Comparison of ENCODE assay signal across 8 cellular contexts in genomic region chr22:44172370-44173108, GRCh38. TPM values are rescaled to one million over a fixed set of nuclear protein-coding genes. Genes with fewer than 3 reads are reported as not detected.
DNase-seq lines count a peak whose midpoint lies in the region; ATAC-seq and TF ChIP-seq lines count a peak whose summit lies in the region.

No MANE protein-coding gene starts in this region.

- H3K4me1 ChIP-seq in IMR-90 (ENCODE audit: control insufficient read depth, insufficient read depth, low read length) = no peaks in the 10 kb centered on the region
- H3K4me1 ChIP-seq in adrenal gland (replicated peaks in 1 of 2) = no peaks in the 10 kb centered on the region
- no peaks in the 10 kb centered on the region for H3K4me1 ChIP-seq in mucosa of descending colon (ENCODE audit: low read depth)
- no peaks in the 10 kb centered on the region for H3K4me1 ChIP-seq in mesendoderm (ENCODE audit: control insufficient read depth, low read depth, low read length)
- no peaks in the 10 kb centered on the region for H3K4me1 ChIP-seq in HAP-1

- no peak overlapping the region for H2BK20ac ChIP-seq in IMR-90 (ENCODE audit: low read depth, low read length)

- H3K4me3 Mint-ChIP-seq in HFFc6 = no peak overlapping the region

- TF ChIP-seq CTCF in IMR-90 (conservative IDR thresholded peaks at IDR 0.05; ENCODE audit: low read depth, low read length) (no peak), adrenal gland (IDR thresholded peaks at IDR 0.05) (no peak), mucosa of descending colon (IDR thresholded peaks at IDR 0.05) (no peak), HFFc6 (IDR thresholded peaks at IDR 0.05) (no peak)

- 86% methylated on average over 11 of the region's 22 CpGs; no CpG with 5 or more reads in 1 of the 2 experiments for WGBS in IMR-90 (ENCODE audit: extremely low coverage in 2 of 2, insufficient read length in 1 of 2), 2 experiments
- 72 to 83% (median 75%) methylated on average over 20 to 22 of the region's 22 CpGs for WGBS in adrenal gland, 4 donors
- no CpG with 5 or more reads among the region's 22 CpGs for WGBS in mesendoderm (ENCODE audit: extremely low coverage, insufficient coverage, low lambda C conversion rate)

- H2BK15ac ChIP-seq in IMR-90 (ENCODE audit: low read depth, low read length) = no peak overlapping the region
- H2BK15ac ChIP-seq in mesendoderm (replicated peaks; ENCODE audit: low read depth) = no peak overlapping the region

- no peak for DNase-seq in IMR-90
- peak in 6 of 7 donors; percentile 41 to 78 (median 64) for DNase-seq in adrenal gland
- peak; percentile 35 to 82 (median 45) for DNase-seq in mucosa of descending colon
- no peak for DNase-seq in HUDEP-2 (lab: John Stamatoyannopoulos, UW; ENCODE audit: unreplicated experiment in 76 of 76)
- DNase-seq in HFFc6 = no peak
- no peak for DNase-seq in mesendoderm
- no peak for DNase-seq in HAP-1 (ENCODE audit: low spot score in 2 of 2)

- H2BK5ac ChIP-seq in IMR-90 (ENCODE audit: low read depth, low read length, poor library complexity, severe bottlenecking) = no peak overlapping the region
- no peak overlapping the region for H2BK5ac ChIP-seq in mesendoderm (ENCODE audit: low read length)

- H3K79me1 ChIP-seq in IMR-90 (ENCODE audit: low read depth in 1 of 2, low read length in 2 of 2) (no peaks in the 10 kb centered on the region), mesendoderm (ENCODE audit: low read length) (no peaks in the 10 kb centered on the region)

- peaks cover 4% of the 10 kb centered on the region; the same call in 1 of the 2 replicates for H3K9me1 ChIP-seq in IMR-90 (ENCODE audit: insufficient read depth, low read length)

- no peaks in the 10 kb centered on the region for H4K20me1 ChIP-seq in IMR-90 (ENCODE audit: insufficient read depth, low read length)

- dilution Hi-C loops in IMR-90 (cut with HindIII; ENCODE audit: low sequenced_read_pairs, unreplicated experiment) = no loop called here

- TF ChIP-seq RAD21 in IMR-90 (IDR thresholded peaks at IDR 0.05; ENCODE audit: low read length) = no peak

- H4K5ac ChIP-seq in IMR-90 (ENCODE audit: low read depth, low read length) = no peak overlapping the region
- no peak overlapping the region for H4K5ac ChIP-seq in mesendoderm (ENCODE audit: low read length)

- ATAC-seq in GM18861 (IDR thresholded peaks at IDR 0.05; ENCODE audit: unreplicated experiment) = peak; percentile 57
- no peak for ATAC-seq in IMR-90 (ENCODE audit: low read depth)
- peak; percentile 76 for ATAC-seq in mucosa of descending colon

- H3K18ac ChIP-seq in IMR-90 (ENCODE audit: low read depth, low read length) (no peak overlapping the region), mesendoderm (ENCODE audit: low read length) (no peak overlapping the region)

- POLR2A ChIA-PET in IMR-90 (lab: Charles Lee; ENCODE audit: unreplicated experiment) = no interaction called here

- in situ Hi-C loops in IMR-90 (cut with MboI; ENCODE audit: low sequenced_read_pairs) (no loop called here), HAP-1 (cut with MboI; ENCODE audit: low sequenced_read_pairs) (no loop called here)

- no peak overlapping the region for H2AFZ ChIP-seq in IMR-90 (replicated peaks; ENCODE audit: low read length, poor library complexity)

- peaks cover 5% of the 10 kb centered on the region for H3K27me3 Mint-ChIP-seq in HFFc6 (ENCODE audit: insufficient read depth)

- H3K4ac ChIP-seq in IMR-90 (ENCODE audit: low read depth, low read length) (no peak overlapping the region), mesendoderm (ENCODE audit: low read depth, low read length) (no peak overlapping the region)

- H3K4me1 Mint-ChIP-seq in HFFc6 (ENCODE audit: low read depth) = no peaks in the 10 kb centered on the region

- H3K4me2 ChIP-seq in IMR-90 (ENCODE audit: low read depth, low read length) = no peak overlapping the region
- no peak overlapping the region for H3K4me2 ChIP-seq in mesendoderm (ENCODE audit: low read length)

- H3K56ac ChIP-seq in IMR-90 (ENCODE audit: extremely low read depth, insufficient read depth, low read length) = no peak overlapping the region
- no peak overlapping the region for H3K56ac ChIP-seq in mesendoderm (ENCODE audit: low read length)

- H3K4me3 ChIP-seq in IMR-90 (ENCODE audit: insufficient read depth, low read depth, low read length) (no peak overlapping the region), adrenal gland (no peak overlapping the region), mucosa of descending colon (no peak overlapping the region), mesendoderm (ENCODE audit: low read length) (no peak overlapping the region), HAP-1 (no peak overlapping the region)

- H2AK5ac ChIP-seq in IMR-90 (ENCODE audit: low read depth, low read length) (no peak overlapping the region), mesendoderm (ENCODE audit: low read length) (no peak overlapping the region)

- no peak overlapping the region for H3K14ac ChIP-seq in IMR-90 (replicated peaks; ENCODE audit: low read depth, low read length)

- no peak overlapping the region for H3K27ac ChIP-seq in IMR-90 (ENCODE audit: insufficient read depth, low read length)
- H3K27ac ChIP-seq in adrenal gland = peak overlapping the region in 2 of 5 donors; percentile 26 to 75
- H3K27ac ChIP-seq in mesendoderm (ENCODE audit: low read depth, low read length) = no peak overlapping the region

- H2AK9ac ChIP-seq in IMR-90 (replicated peaks; ENCODE audit: low read depth, low read length, poor library complexity) = peak overlapping the region; percentile 58

- H3K9me3 Mint-ChIP-seq in HFFc6 = no peaks in the 10 kb centered on the region

- intact Hi-C loops in IMR-90 (cut with micrococcal nuclease) = no loop called here
- intact Hi-C loops in adrenal gland (cut with DNase I) = no loop called here
- intact Hi-C loops in mucosa of descending colon (cut with DNase I, micrococcal nuclease) = no loop called here

- H3K36me3 Mint-ChIP-seq in HFFc6 (ENCODE audit: low read depth) = no peaks in the 10 kb centered on the region

- H3K27ac Mint-ChIP-seq in HFFc6 = no peak overlapping the region

- no peaks in the 10 kb centered on the region for H3K9me3 ChIP-seq in IMR-90 (ENCODE audit: control insufficient read depth, insufficient read depth, low read length)
- H3K9me3 ChIP-seq in adrenal gland (replicated peaks in 1 of 3) = no peaks in the 10 kb centered on the region
- H3K9me3 ChIP-seq in mucosa of descending colon = no peaks in the 10 kb centered on the region
- no peaks in the 10 kb centered on the region for H3K9me3 ChIP-seq in HAP-1

- H3K79me2 ChIP-seq in mesendoderm (ENCODE audit: control insufficient read depth, insufficient read depth, low read length) = no peaks in the 10 kb centered on the region

- TF ChIP-seq POLR2A in IMR-90 (IDR thresholded peaks at IDR 0.05; ENCODE audit: low read depth, low read length) (no peak), adrenal gland (IDR thresholded peaks at IDR 0.05) (no peak)

- CTCF ChIA-PET in IMR-90 (lab: Yijun Ruan, JAX) = no interaction called here

- no peak overlapping the region for H3K9ac ChIP-seq in IMR-90 (ENCODE audit: low read depth, low read length)
- no peak overlapping the region for H3K9ac ChIP-seq in mesendoderm (ENCODE audit: low read length)

- H2BK120ac ChIP-seq in IMR-90 (ENCODE audit: low read depth, low read length) (no peak overlapping the region), mesendoderm (ENCODE audit: low read depth, low read length) (no peak overlapping the region)

- H3K36me3 ChIP-seq in IMR-90 (ENCODE audit: control insufficient read depth, insufficient read depth, low read length) (peaks cover 2% of the 10 kb centered on the region; the same call in 1 of the 2 replicates), adrenal gland (replicated peaks in 1 of 2) (no peaks in the 10 kb centered on the region), mucosa of descending colon (ENCODE audit: low read depth) (no peaks in the 10 kb centered on the region), mesendoderm (ENCODE audit: control insufficient read depth, insufficient read depth, low read length) (no peaks in the 10 kb centered on the region), HAP-1 (replicated peaks) (no peaks in the 10 kb centered on the region)

- no peak overlapping the region for H4K91ac ChIP-seq in IMR-90 (ENCODE audit: insufficient read depth, low read depth, low read length)

- H3K23ac ChIP-seq in IMR-90 (ENCODE audit: low read depth, low read length) (no peak overlapping the region), mesendoderm (ENCODE audit: low read length) (no peak overlapping the region)

- H4K8ac ChIP-seq in IMR-90 (ENCODE audit: low read depth in 2 of 2, low read length in 2 of 2) (no peak overlapping the region), mesendoderm (ENCODE audit: low read depth, low read length) (no peak overlapping the region)

- no peaks in the 10 kb centered on the region for H3K27me3 ChIP-seq in IMR-90 (ENCODE audit: control insufficient read depth, insufficient read depth, low read length)
- H3K27me3 ChIP-seq in adrenal gland = no peaks in the 10 kb centered on the region
- H3K27me3 ChIP-seq in mesendoderm (ENCODE audit: insufficient read depth, low read length, poor library complexity) = no peaks in the 10 kb centered on the region
- no peaks in the 10 kb centered on the region for H3K27me3 ChIP-seq in HAP-1 (ENCODE audit: low read depth)

- BruUV-seq in IMR-90 (replicated peaks; lab: Mats Ljungman, UMichigan) = TSS peak; percentile 43

TF ChIP-seq in IMR-90, 13 proteins besides CTCF, POLR2A, EP300 and RAD21 (continues in another document):
- TF ChIP-seq ELK1 (IDR thresholded peaks at IDR 0.05; ENCODE audit: borderline replicate concordance, low read depth, low read length) = no peak
- TF ChIP-seq CHD1 (IDR thresholded peaks at IDR 0.05; ENCODE audit: low read depth, low read length) = no peak
- no peak for TF ChIP-seq RFX5 (IDR thresholded peaks at IDR 0.05; ENCODE audit: low read depth, low read length)

RNA-seq across cellular contexts. Expression of gene PARVG, which starts 8.2 kb away (rescaled TPM):
- total RNA-seq in IMR-90 (2012; rRNA removed) (not detected in 2 replicates), adrenal gland (10 to 100 TPM in 6 of 8 donors, 1 to 10 TPM in 2; 8.8 to 48.6 (median 15.7) TPM), mucosa of descending colon (1 to 10 TPM; 5.8 to 9.7 (median 8.1) TPM)
- polyA plus RNA-seq in IMR-90 (2012; rRNA removed) (not detected in 2 replicates), adrenal gland (10 to 100 TPM in 2 of 3 donors, 1 to 10 TPM in 1; 4.8 to 61.1 (median 14.3) TPM)
- not detected in 2 replicates for polyA plus RNA-seq in IMR-90 (2012; cell fraction: cytosol; rRNA removed)
- 0.06 and 0.11 TPM in 2 replicates for polyA plus RNA-seq in IMR-90 (2012; cell fraction: nucleus; rRNA removed; ENCODE audit: low replicate concordance)
- not detected for total RNA-seq in HFFc6 (2021; fragmentation: NEBNext Ultra II Directional; extraction: Animal tissue kit (Norgen Biotek cat#: 25700))
- polyA plus RNA-seq in mesendoderm (2013, experiment 1 of 2) = 0.60 TPM
- polyA plus RNA-seq in mesendoderm (2013, experiment 2 of 2) = 0.67 TPM

Comparison
In these comparisons a context has a peak if more than half of its experiments do, and no peak if none do; other contexts are left out.
1. DNase-seq: peak in adrenal gland (6 of 7) and mucosa of descending colon (3 of 3); none in IMR-90 (single experiment), HUDEP-2 (0 of 76), HFFc6 (single experiment), mesendoderm (single experiment) and HAP-1 (0 of 2).